Comparison of ENCODE assay signal across 7 cellular contexts in genomic region chr22:31496007-31496734, GRCh38.
DNase-seq lines count a peak whose midpoint lies in the region; ATAC-seq, FAIRE-seq and TF ChIP-seq lines count a peak whose summit lies in the region.

A gene with protein sequence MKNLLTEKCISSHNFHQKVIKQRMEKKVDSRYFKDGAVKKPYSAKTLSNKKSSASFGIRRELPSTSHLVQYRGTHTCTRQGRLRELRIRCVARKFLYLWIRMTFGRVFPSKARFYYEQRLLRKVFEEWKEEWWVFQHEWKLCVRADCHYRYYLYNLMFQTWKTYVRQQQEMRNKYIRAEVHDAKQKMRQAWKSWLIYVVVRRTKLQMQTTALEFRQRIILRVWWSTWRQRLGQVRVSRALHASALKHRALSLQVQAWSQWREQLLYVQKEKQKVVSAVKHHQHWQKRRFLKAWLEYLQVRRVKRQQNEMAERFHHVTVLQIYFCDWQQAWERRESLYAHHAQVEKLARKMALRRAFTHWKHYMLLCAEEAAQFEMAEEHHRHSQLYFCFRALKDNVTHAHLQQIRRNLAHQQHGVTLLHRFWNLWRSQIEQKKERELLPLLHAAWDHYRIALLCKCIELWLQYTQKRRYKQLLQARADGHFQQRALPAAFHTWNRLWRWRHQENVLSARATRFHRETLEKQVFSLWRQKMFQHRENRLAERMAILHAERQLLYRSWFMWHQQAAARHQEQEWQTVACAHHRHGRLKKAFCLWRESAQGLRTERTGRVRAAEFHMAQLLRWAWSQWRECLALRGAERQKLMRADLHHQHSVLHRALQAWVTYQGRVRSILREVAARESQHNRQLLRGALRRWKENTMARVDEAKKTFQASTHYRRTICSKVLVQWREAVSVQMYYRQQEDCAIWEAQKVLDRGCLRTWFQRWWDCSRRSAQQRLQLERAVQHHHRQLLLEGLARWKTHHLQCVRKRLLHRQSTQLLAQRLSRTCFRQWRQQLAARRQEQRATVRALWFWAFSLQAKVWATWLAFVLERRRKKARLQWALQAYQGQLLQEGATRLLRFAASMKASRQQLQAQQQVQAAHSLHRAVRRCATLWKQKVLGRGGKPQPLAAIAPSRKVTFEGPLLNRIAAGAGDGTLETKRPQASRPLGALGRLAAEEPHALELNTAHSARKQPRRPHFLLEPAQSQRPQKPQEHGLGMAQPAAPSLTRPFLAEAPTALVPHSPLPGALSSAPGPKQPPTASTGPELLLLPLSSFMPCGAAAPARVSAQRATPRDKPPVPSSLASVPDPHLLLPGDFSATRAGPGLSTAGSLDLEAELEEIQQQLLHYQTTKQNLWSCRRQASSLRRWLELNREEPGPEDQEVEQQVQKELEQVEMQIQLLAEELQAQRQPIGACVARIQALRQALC (plus strand): TSS chr22:31496536. CDS start chr22:31508285, 11,749 bp downstream.

- ATAC-seq in HG02973 (IDR thresholded peaks at IDR 0.05; ENCODE audit: unreplicated experiment): peak; percentile 58

- H3K4me3 ChIP-seq in retinal pigment epithelial cell (ENCODE audit: low read length): peak within 1 kb of the TSS; percentile 88

- TF ChIP-seq CTCF in retinal pigment epithelial cell (conservative IDR thresholded peaks at IDR 0.05; ENCODE audit: low read depth, low read length): peak; percentile 29

- peak; percentile 98 for FAIRE-seq in GM18507 (lab: Jason Lieb, UNC)

- DNase-seq in GM18507 (ENCODE audit: extremely low spot score, insufficient read length, low read depth) (peak; percentile 80), NCI-H2029 treated with DMSO at 0.1 percent for 48 hours (lab: John Stamatoyannopoulos, UW) (peak; percentile 31), T-helper 9 cell (peak; percentile 93), astrocyte of the hippocampus (ENCODE audit: low read depth, low spot score) (peak; percentile 97), hippocampal formation (lab: John Stamatoyannopoulos, UW) (peak; percentile 91 to 93), retinal pigment epithelial cell (ENCODE audit: low read depth) (peak; percentile 51)

Comparison
In these comparisons a context has a peak if more than half of its experiments do, and no peak if none do; other contexts are left out.
1. Peak in every context shown above with its lines: DNase-seq, ATAC-seq and H3K4me3 ChIP-seq.
2. DNase-seq: peak in every context shown above with its lines; median percentile 97 in astrocyte of the hippocampus; 93 in T-helper 9 cell; 92 in hippocampal formation; 80 in GM18507; 51 in retinal pigment epithelial cell; 31 in NCI-H2029 treated with DMSO at 0.1 percent for 48 hours.